Comparison of ENCODE assay signal across 8 cellular contexts in genomic region chr2:159712194-159712928, GRCh38. TPM values are rescaled to one million over a fixed set of nuclear protein-coding genes. Genes with fewer than 3 reads are reported as not detected.
DNase-seq lines count a peak whose midpoint lies in the region; ATAC-seq and TF ChIP-seq lines count a peak whose summit lies in the region.

Gene MARCHF7 (plus strand): TSS chr2:159712506. CDS start chr2:159729023, 16,517 bp downstream.

- H3K36me3 Mint-ChIP-seq in chondrocyte (ENCODE audit: low read depth), result peaks cover 11% of the 10 kb centered on the region

- H3K9me3 Mint-ChIP-seq in chondrocyte (ENCODE audit: low read depth), result no peaks in the 10 kb centered on the region

- peak within 1 kb of the TSS; percentile 100 for H3K27ac Mint-ChIP-seq in chondrocyte (ENCODE audit: unreplicated experiment)

- H3K4me3 Mint-ChIP-seq in chondrocyte (ENCODE audit: unreplicated experiment), result peak within 1 kb of the TSS; percentile 99

- peaks cover 49% of the 10 kb centered on the region for H3K4me1 Mint-ChIP-seq in chondrocyte (ENCODE audit: low read depth)

- peak; percentile 95 for TF ChIP-seq POLR2A in GM19099 (IDR thresholded peaks at IDR 0.05; ENCODE audit: extremely low read depth, insufficient read length, low read depth)

- peak; percentile 97 for ATAC-seq in HG03432 (IDR thresholded peaks at IDR 0.05; ENCODE audit: unreplicated experiment)

- DNase-seq in Ammon's horn (ENCODE audit: low spot score) (peak; percentile 95), NCI-H460 (ENCODE audit: extremely low read depth, low read depth) (peak; percentile 96), chondrocyte (ENCODE audit: low spot score) (peak; percentile 98), kidney glomerular epithelial cell (lab: John Stamatoyannopoulos, UW) (peak; percentile 96)
- peak; percentile 96 for DNase-seq in activated CD4-positive, alpha-beta T cell treated with anti-CD3 and anti-CD28 coated beads for 1 hour
- peak; percentile 93 for DNase-seq in stimulated activated CD4-positive, alpha-beta T cell treated with anti-CD3 and anti-CD28 coated beads, Interleukin-1b, Interleukin-23, amount 100 ng/mL, for 1 hour (ENCODE audit: low read depth in 2 of 2)

- peak; percentile 84 for TF ChIP-seq CTCF in chondrocyte (IDR thresholded peaks at IDR 0.05)

- no peaks in the 10 kb centered on the region for H3K27me3 Mint-ChIP-seq in chondrocyte (ENCODE audit: low read depth)

RNA-seq across cellular contexts. Expression of gene MARCHF7, which starts in this region (rescaled TPM):
- 123 and 133 TPM in 2 replicates for total RNA-seq in NCI-H460 (2014; rRNA removed; shearing (Covaris generic))
- polyA plus RNA-seq in NCI-H460 (2014; cell fraction: nucleus; rRNA removed), result 66.4 and 152 TPM in 2 replicates
- total RNA-seq in chondrocyte, result 71.5 to 79.8 TPM (median 78.7 TPM) in 3 replicates

Comparison
In these comparisons a context has a peak if more than half of its experiments do, and no peak if none do; other contexts are left out.
1. Peak in every context shown above with its lines: DNase-seq and ATAC-seq.